In the genomic region with DNA sequence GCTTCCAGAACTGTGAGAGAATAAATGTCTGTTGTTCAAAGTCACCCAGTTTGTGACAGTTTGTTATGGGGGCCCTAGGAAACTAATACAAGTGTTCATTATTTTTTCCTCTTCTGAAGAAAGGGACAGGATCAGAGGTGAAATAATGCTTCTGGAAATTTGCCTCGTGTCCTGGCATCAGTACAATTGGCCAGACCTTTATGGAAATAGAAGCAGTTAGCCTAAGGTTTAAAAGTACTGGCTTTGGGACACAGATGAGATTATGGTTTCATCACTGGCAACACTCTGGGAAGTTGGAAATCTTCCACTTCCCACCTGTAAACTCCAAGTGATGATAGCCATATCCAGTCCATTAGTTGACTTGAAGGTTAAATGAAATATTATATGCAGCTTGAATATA, we compare ENCODE assay signal across 26 cellular contexts.
"Had no signal": no experiment of that assay in that cellular context is flagged by ENCODE, and none has a peak within 500 bp of the region (broad histone marks: within the 10 kb centered on the region; RNA-seq: fewer than 3 reads in every experiment).

No MANE protein-coding gene starts in this region.

- H3K36me3 ChIP-seq: gastrocnemius medialis, heart left ventricle, neutrophil, pancreas, right lobe of liver, suprapubic skin, transverse colon, upper lobe of right lung, uterus had no signal

- H3K27ac ChIP-seq: coronary artery, gastrocnemius medialis, hepatocyte, neutrophil, pancreas, right lobe of liver, suprapubic skin, upper lobe of right lung, uterus had no signal

- H3K9me3 ChIP-seq: gastrocnemius medialis, neutrophil, pancreas, right lobe of liver, suprapubic skin, transverse colon, upper lobe of right lung, uterus had no signal

- H3K27me3 ChIP-seq: gastrocnemius medialis, heart left ventricle, hepatocyte, neutrophil, pancreas, right lobe of liver, suprapubic skin, transverse colon, upper lobe of right lung, uterus had no signal

- DNase-seq: dermis blood vessel endothelial cell; effector memory CD4-positive, alpha-beta T cell; foreskin fibroblast; gastrocnemius medialis; heart left ventricle; kidney; naive B cell; pancreas; right lobe of liver; stimulated activated CD4-positive, alpha-beta T cell treated with anti-CD3 and anti-CD28 coated beads, Interleukin-12 subunit alpha, Interleukin-12 subunit beta, amount 100 ng/mL, for 4 hours; stimulated activated CD4-positive, alpha-beta T cell treated with anti-CD3 and anti-CD28 coated beads, Interleukin-1b, Interleukin-23, amount 100 ng/mL, for 48 hours; stimulated activated CD4-positive, alpha-beta T cell treated with anti-CD3 and anti-CD28 coated beads, Interleukin-4, amount 100 ng/mL, for 1 hour; stimulated activated CD8-positive, alpha-beta memory T cell treated with anti-CD3 and anti-CD28 coated beads, Interleukin-4, amount 100 ng/mL, for 48 hours; stimulated activated naive CD4-positive, alpha-beta T cell; stimulated activated naive CD8-positive, alpha-beta T cell treated with anti-CD3 and anti-CD28 coated beads, Interleukin-15, amount 100 ng/mL, for 72 hours; transverse colon; upper lobe of right lung; uterus had no signal

- H3K4me1 ChIP-seq: right lobe of liver, suprapubic skin, upper lobe of right lung, uterus had no signal

- H3K4me3 ChIP-seq: coronary artery, gastrocnemius medialis, heart left ventricle, hepatocyte, lung, pancreas, right lobe of liver, smooth muscle cell, suprapubic skin, transverse colon, upper lobe of right lung, uterus had no signal

- ATAC-seq: gastrocnemius medialis; heart left ventricle; left lobe of liver; natural killer cell treated with Interleukin-12 subunit alpha and Interleukin-12 subunit beta and Interleukin-15 and Interleukin-18, amount 100 ng/mL, for 72 hours; pancreas; right lobe of liver; stimulated activated naive CD8-positive, alpha-beta T cell treated with anti-CD3 and anti-CD28 coated beads, Interleukin-15, amount 100 ng/mL, for 72 hours; upper lobe of right lung had no signal
